In genomic region chr14:42441615-42442014, GRCh38 we compare ENCODE assay signal across 36 cellular contexts.
"Had no signal": no experiment of that assay in that cellular context is flagged by ENCODE, and none has a peak within 500 bp of the region (broad histone marks: within the 10 kb centered on the region; RNA-seq: fewer than 3 reads in every experiment).

No MANE protein-coding gene starts in this region.

- H3K9me3 Mint-ChIP-seq: activated B cell treated with CpG ODN at 0.5 μM for 24 hours had no signal

- H3K4me1 ChIP-seq: adrenal gland, body of pancreas, breast epithelium had no signal

- ATAC-seq: activated CD8-positive, alpha-beta T cell treated with anti-CD3 and anti-CD28 coated beads for 36 hours; activated naive CD4-positive, alpha-beta T cell treated with anti-CD3 and anti-CD28 coated beads, Interleukin-2, amount 50 U/mL, for 72 hours; activated T-cell treated with anti-CD3 and anti-CD28 coated beads, Interleukin-2, amount 50 U/mL, for 4 hours; activated T-cell treated with anti-CD3 and anti-CD28 coated beads, Interleukin-2, amount 50 U/mL, for 72 hours; activated T-helper 17 cell treated with anti-CD3 and anti-CD28 coated beads, Interleukin-2, amount 50 U/mL, for 72 hours; body of pancreas had no signal

- H3K9me3 ChIP-seq: adrenal gland, body of pancreas, breast epithelium had no signal

- H3K27me3 ChIP-seq: adrenal gland, body of pancreas, brain microvascular endothelial cell, breast epithelium had no signal

- H3K27ac ChIP-seq: adrenal gland, body of pancreas, brain microvascular endothelial cell, breast epithelium, VCaP had no signal

- DNase-seq: activated B cell treated with CpG ODN at 0.5 μM for 24 hours; activated CD4-positive, alpha-beta memory T cell treated with anti-CD3 and anti-CD28 coated beads for 36 hours; activated CD4-positive, alpha-beta T cell treated with anti-CD3 and anti-CD28 coated beads for 4 hours; activated CD4-positive, alpha-beta T cell treated with anti-CD3 and anti-CD28 coated beads, Interleukin-2, amount 10 ng/mL, durations not matched to agents 24 days and 14 days; activated CD4-positive, alpha-beta T cell treated with anti-CD3 and anti-CD28 coated beads, Interleukin-2, amount 50 U/mL, for 1 hour; activated CD4-positive, alpha-beta T cell treated with anti-CD3 and anti-CD28 coated beads, Interleukin-2, amount 50 U/mL, for 4 hours; activated CD4-positive, CD25-positive, alpha-beta regulatory T cell treated with anti-CD3 and anti-CD28 coated beads, Interleukin-2, amount 50 U/mL, for 72 hours; activated CD8-positive, alpha-beta memory T cell treated with anti-CD3 and anti-CD28 coated beads, Interleukin-2, amount 50 U/mL, for 4 hours; activated CD8-positive, alpha-beta T cell treated with anti-CD3 and anti-CD28 coated beads for 36 hours; activated effector memory CD4-positive, alpha-beta T cell treated with anti-CD3 and anti-CD28 coated beads, Interleukin-2, amount 50 U/mL, for 16 hours; activated gamma-delta T cell treated with Interleukin-2 at 50 U/mL for 16 hours; activated naive CD4-positive, alpha-beta T cell; activated naive CD4-positive, alpha-beta T cell treated with anti-CD3 and anti-CD28 coated beads for 36 hours; activated naive CD4-positive, alpha-beta T cell treated with anti-CD3 and anti-CD28 coated beads, Interleukin-2, amount 50 U/mL, for 16 hours; activated naive CD8-positive, alpha-beta T cell treated with anti-CD3 and anti-CD28 coated beads for 36 hours; activated T-cell treated with anti-CD3 and anti-CD28 coated beads for 4 hours; activated T-cell treated with anti-CD3 and anti-CD28 coated beads, Interleukin-2, amount 50 U/mL, for 1 hour; activated T-cell treated with anti-CD3 and anti-CD28 coated beads, Interleukin-2, amount 50 U/mL, for 4 hours; activated T-cell treated with anti-CD3 and anti-CD28 coated beads, Interleukin-2, amount 50 U/mL, for 72 hours; adrenal gland; amniotic stem cell; aorta; body of pancreas; brain microvascular endothelial cell; central memory CD4-positive, alpha-beta T cell; T-helper 2 cell; T-helper 9 cell had no signal

- H3K36me3 ChIP-seq: adrenal gland, brain microvascular endothelial cell, breast epithelium had no signal

- H3K27ac Mint-ChIP-seq: activated B cell treated with CpG ODN at 0.5 μM for 24 hours; activated CD4-positive, alpha-beta memory T cell treated with anti-CD3 and anti-CD28 coated beads for 36 hours; activated CD4-positive, alpha-beta T cell treated with anti-CD3 and anti-CD28 coated beads, Interleukin-2, amount 10 ng/mL, durations not matched to agents 24 days and 14 days; activated CD8-positive, alpha-beta T cell treated with anti-CD3 and anti-CD28 coated beads for 36 hours; activated naive CD4-positive, alpha-beta T cell treated with anti-CD3 and anti-CD28 coated beads for 36 hours; activated naive CD4-positive, alpha-beta T cell treated with anti-CD3 and anti-CD28 coated beads, Interleukin-2, amount 50 U/mL, for 72 hours; activated naive CD8-positive, alpha-beta T cell treated with anti-CD3 and anti-CD28 coated beads for 36 hours; activated T-cell treated with anti-CD3 and anti-CD28 coated beads, Interleukin-2, amount 50 U/mL, for 72 hours; activated T-helper 1 cell treated with anti-CD3 and anti-CD28 coated beads, Interleukin-12 subunit alpha, Interleukin-12 subunit beta, Interleukin-2, Interleukin-4 antibody, amounts not matched to agents 30 ng/mL and 10 ng/mL and 1 ng/mL, durations not matched to agents 14 hours and 24 hours and 36 hours; activated T-helper 17 cell treated with anti-CD3 and anti-CD28 coated beads, Interleukin-2, amount 50 U/mL, for 72 hours; T-helper 1 cell treated with Interleukin-12 subunit alpha and Interleukin-12 subunit beta and Interleukin-4 antibody, amounts not matched to agents 30 μg/mL and 1 μg/mL, for 36 hours; T-helper 2 cell treated with Interferon-gamma antibody and Interleukin-4, amounts not matched to agents 5 μg/mL and 100 μg/mL, for 36 hours had no signal

- H3K27me3 Mint-ChIP-seq: activated B cell treated with CpG ODN at 0.5 μM for 24 hours; activated CD4-positive, alpha-beta memory T cell treated with anti-CD3 and anti-CD28 coated beads for 36 hours; activated CD4-positive, alpha-beta T cell treated with anti-CD3 and anti-CD28 coated beads, Interleukin-2, amount 10 ng/mL, durations not matched to agents 24 days and 14 days; activated CD8-positive, alpha-beta T cell treated with anti-CD3 and anti-CD28 coated beads for 36 hours; activated naive CD8-positive, alpha-beta T cell treated with anti-CD3 and anti-CD28 coated beads for 36 hours; activated T-helper 17 cell treated with anti-CD3 and anti-CD28 coated beads, Interleukin-2, amount 50 U/mL, for 72 hours had no signal

- H3K4me1 Mint-ChIP-seq: activated CD4-positive, alpha-beta T cell treated with anti-CD3 and anti-CD28 coated beads, Interleukin-2, amount 10 ng/mL, durations not matched to agents 24 days and 14 days; activated naive CD8-positive, alpha-beta T cell treated with anti-CD3 and anti-CD28 coated beads for 36 hours; activated T-helper 17 cell treated with anti-CD3 and anti-CD28 coated beads, Interleukin-2, amount 50 U/mL, for 72 hours had no signal

- FAIRE-seq: astrocyte, TTC549 had no signal

- H3K4me3 Mint-ChIP-seq: activated B cell treated with CpG ODN at 0.5 μM for 24 hours; activated CD4-positive, alpha-beta memory T cell treated with anti-CD3 and anti-CD28 coated beads for 36 hours; activated CD4-positive, alpha-beta T cell treated with anti-CD3 and anti-CD28 coated beads, Interleukin-2, amount 10 ng/mL, durations not matched to agents 24 days and 14 days; activated CD8-positive, alpha-beta T cell treated with anti-CD3 and anti-CD28 coated beads for 36 hours; activated naive CD4-positive, alpha-beta T cell treated with anti-CD3 and anti-CD28 coated beads for 36 hours; activated naive CD8-positive, alpha-beta T cell treated with anti-CD3 and anti-CD28 coated beads for 36 hours; activated T-cell treated with anti-CD3 and anti-CD28 coated beads, Interleukin-2, amount 50 U/mL, for 4 hours; activated T-cell treated with anti-CD3 and anti-CD28 coated beads, Interleukin-2, amount 50 U/mL, for 72 hours; activated T-helper 1 cell treated with anti-CD3 and anti-CD28 coated beads, Interleukin-12 subunit alpha, Interleukin-12 subunit beta, Interleukin-2, Interleukin-4 antibody, amounts not matched to agents 30 ng/mL and 10 ng/mL and 1 ng/mL, durations not matched to agents 14 hours and 24 hours and 36 hours; activated T-helper 17 cell treated with anti-CD3 and anti-CD28 coated beads, Interleukin-2, amount 50 U/mL, for 72 hours; T-helper 1 cell treated with Interleukin-12 subunit alpha and Interleukin-12 subunit beta and Interleukin-4 antibody, amounts not matched to agents 30 μg/mL and 1 μg/mL, for 36 hours; T-helper 2 cell treated with Interferon-gamma antibody and Interleukin-4, amounts not matched to agents 5 μg/mL and 100 μg/mL, for 36 hours had no signal

- H3K36me3 Mint-ChIP-seq: activated CD4-positive, alpha-beta memory T cell treated with anti-CD3 and anti-CD28 coated beads for 36 hours; activated naive CD4-positive, alpha-beta T cell treated with anti-CD3 and anti-CD28 coated beads, Interleukin-2, amount 50 U/mL, for 72 hours; activated naive CD8-positive, alpha-beta T cell treated with anti-CD3 and anti-CD28 coated beads for 36 hours had no signal

- H3K4me3 ChIP-seq: adrenal gland, body of pancreas, breast epithelium had no signal
